In genomic region chr13:51619614-51620013, GRCh38 we compare ENCODE assay signal across 10 cellular contexts. TPM values are rescaled to one million over a fixed set of nuclear protein-coding genes. Genes with fewer than 3 reads are reported as not detected.
DNase-seq lines count a peak whose midpoint lies in the region; ATAC-seq and TF ChIP-seq lines count a peak whose summit lies in the region.
"Had no signal": no experiment of that assay in that cellular context is flagged by ENCODE, and none has a peak within 500 bp of the region (broad histone marks: within the 10 kb centered on the region; RNA-seq: fewer than 3 reads in every experiment).

No MANE protein-coding gene starts in this region.

- H3K4me2 ChIP-seq in mesenchymal stem cell (ENCODE audit: low read length, poor library complexity, severe bottlenecking), result no peak overlapping the region

- H4K8ac ChIP-seq in mesenchymal stem cell (ENCODE audit: low read length), result no peak overlapping the region

- intact Hi-C loops in breast epithelium (cut with DNase I; ENCODE audit: low total_unique reads), result no loop called here

- no peaks in the 10 kb centered on the region for H3K9me3 ChIP-seq in HEK293 (ENCODE audit: control insufficient read depth, insufficient read depth, low read depth, low read length)
- no peaks in the 10 kb centered on the region for H3K9me3 ChIP-seq in breast epithelium
- no peaks in the 10 kb centered on the region for H3K9me3 ChIP-seq in mesenchymal stem cell (ENCODE audit: control insufficient read depth, low read length)
- H3K9me3 ChIP-seq: right lobe of liver had no signal

- peaks cover 4% of the 10 kb centered on the region for H3K9me3 Mint-ChIP-seq in glutamatergic neuron (ENCODE audit: unreplicated experiment)

- no peak overlapping the region for H2AK5ac ChIP-seq in mesenchymal stem cell (ENCODE audit: low read length, severe bottlenecking)

- POLR2A ChIA-PET in HEK293 (lab: Yijun Ruan, JAX), result no interaction called here

- H3K4me1 ChIP-seq in HEK293 (ENCODE audit: control insufficient read depth, insufficient read depth, low read length) (no peaks in the 10 kb centered on the region), breast epithelium (peaks cover 0 to 11% of the 10 kb centered on the region in 2 donors), mesenchymal stem cell (ENCODE audit: control insufficient read depth, insufficient read depth, low read depth, low read length) (peaks cover 6% of the 10 kb centered on the region)
- H3K4me1 ChIP-seq: right lobe of liver had no signal

- no peak for TF ChIP-seq POLR2A in breast epithelium (IDR thresholded peaks at IDR 0.05)

- no peak overlapping the region for H3K4me3 Mint-ChIP-seq in glutamatergic neuron (ENCODE audit: unreplicated experiment)

- peak; percentile 66 for DNase-seq in EL
- DNase-seq in breast epithelium (ENCODE audit: low spot score in 2 of 2), result no peak
- peak; percentile 59 for DNase-seq in mesenchymal stem cell
- DNase-seq in glutamatergic neuron, result no peak
- no peak for DNase-seq in activated naive CD4-positive, alpha-beta T cell treated with anti-CD3 and anti-CD28 coated beads, Interleukin-2, amount 50 U/mL, for 16 hours
- DNase-seq: NCI-H1436, right lobe of liver had no signal

- H3K27ac ChIP-seq in HEK293 (ENCODE audit: extremely low read depth, low read depth, low read length), result no peak overlapping the region
- peak overlapping the region; percentile 82 to 86 for H3K27ac ChIP-seq in breast epithelium
- H3K27ac ChIP-seq in mesenchymal stem cell (ENCODE audit: low read length, poor library complexity, severe bottlenecking), result no peak overlapping the region
- H3K27ac ChIP-seq: right lobe of liver had no signal

- no peak overlapping the region for H2BK12ac ChIP-seq in mesenchymal stem cell (ENCODE audit: low read length in 2 of 2)

- CTCF ChIA-PET in HEK293 (lab: Yijun Ruan, JAX), result interaction anchor here (0.7 kb wide), 1 partner anchor 1321 kb away, joined by 3 read pairs; no protein-coding TSS in a partner anchor

- H2BK15ac ChIP-seq in mesenchymal stem cell (ENCODE audit: low read depth, poor library complexity, severe bottlenecking), result no peak overlapping the region

- H3K27me3 ChIP-seq in breast epithelium (no peaks in the 10 kb centered on the region), mesenchymal stem cell (ENCODE audit: control insufficient read depth in 1 of 2, insufficient read depth in 1 of 2, low read length in 2 of 2) (no peaks in the 10 kb centered on the region)
- H3K27me3 ChIP-seq: right lobe of liver had no signal

- H3K23ac ChIP-seq in mesenchymal stem cell (ENCODE audit: low read length in 2 of 2), result no peak overlapping the region

- H2AFZ ChIP-seq in mesenchymal stem cell (ENCODE audit: low read depth, low read length), result no peak overlapping the region

- H3K4ac ChIP-seq in mesenchymal stem cell (ENCODE audit: low read depth in 1 of 2, low read length in 2 of 2), result no peak overlapping the region

- ATAC-seq in HG03342 (IDR thresholded peaks at IDR 0.05; ENCODE audit: unreplicated experiment) (no peak), GM21619 (IDR thresholded peaks at IDR 0.05; ENCODE audit: unreplicated experiment) (no peak)

- H3K4me3 ChIP-seq in HEK293 (ENCODE audit: low read depth, low read length) (no peak overlapping the region), breast epithelium (no peak overlapping the region), mesenchymal stem cell (ENCODE audit: insufficient read depth in 1 of 2, low read depth in 1 of 2, low read length in 2 of 2) (peak overlapping the region in 1 of 2 experiments; percentile 54)
- H3K4me3 ChIP-seq: right lobe of liver had no signal

- H3K36me3 ChIP-seq in HEK293 (ENCODE audit: control insufficient read depth in 2 of 2, insufficient read depth in 1 of 2, low read length in 2 of 2) (no peaks in the 10 kb centered on the region; a peak in 1 of 3 replicates), breast epithelium (no peaks in the 10 kb centered on the region), mesenchymal stem cell (ENCODE audit: control insufficient read depth in 1 of 2, insufficient read depth in 2 of 2, low read depth in 1 of 2, low read length in 2 of 2) (no peaks in the 10 kb centered on the region)
- H3K36me3 ChIP-seq: right lobe of liver had no signal

- 75% methylated on average over 1 of the region's 2 CpGs for WGBS in mesenchymal stem cell

- H3K9ac ChIP-seq in mesenchymal stem cell (ENCODE audit: low read length), result peak overlapping the region; percentile 89

- no peak overlapping the region for H3K27ac Mint-ChIP-seq in glutamatergic neuron (ENCODE audit: unreplicated experiment)

- H4K91ac ChIP-seq in mesenchymal stem cell (ENCODE audit: low read length), result no peak overlapping the region

- no peak overlapping the region for H3K14ac ChIP-seq in mesenchymal stem cell (ENCODE audit: low read length in 2 of 2)

- no peak overlapping the region for H3K18ac ChIP-seq in mesenchymal stem cell (ENCODE audit: low read depth in 1 of 2, low read length in 2 of 2)

- H2BK5ac ChIP-seq in mesenchymal stem cell (ENCODE audit: low read depth, low read length, poor library complexity, severe bottlenecking), result no peak overlapping the region

- peaks cover 35% of the 10 kb centered on the region for H3K4me1 Mint-ChIP-seq in glutamatergic neuron (ENCODE audit: low read depth, unreplicated experiment)

- no peak overlapping the region for H2BK120ac ChIP-seq in mesenchymal stem cell (ENCODE audit: low read depth, low read length)

- TF ChIP-seq CTCF in HEK293 (tag by site-specific recombination; IDR thresholded peaks at IDR 0.05) (no peak), breast epithelium (IDR thresholded peaks at IDR 0.05) (no peak), glutamatergic neuron (IDR thresholded peaks at IDR 0.05; ENCODE audit: partially characterized antibody, unreplicated experiment) (no peak)

- H3K36me3 Mint-ChIP-seq in glutamatergic neuron (ENCODE audit: unreplicated experiment), result no peaks in the 10 kb centered on the region

- peaks cover 20% of the 10 kb centered on the region for H3K79me1 ChIP-seq in mesenchymal stem cell (replicated peaks; ENCODE audit: low read length, poor library complexity, severe bottlenecking)

- peaks cover 2% of the 10 kb centered on the region for H3K27me3 Mint-ChIP-seq in glutamatergic neuron (ENCODE audit: unreplicated experiment)

TF ChIP-seq in HEK293, 187 proteins besides CTCF, POLR2A, EP300 and RAD21:
- TF ChIP-seq ZNF37A (tag by site-specific recombination; IDR thresholded peaks at IDR 0.05) (no peak), PRDM6 (tag by site-specific recombination; IDR thresholded peaks at IDR 0.05) (0 out of 2 replicates have a peak, but pooled peaks have one; percentile 18)

RNA-seq across cellular contexts. Expression of gene WDFY2, which starts 35.4 kb away (rescaled TPM):
- total RNA-seq in breast epithelium (10 to 100 TPM; 21.0 to 27.7 (median 21.4) TPM), glutamatergic neuron (ENCODE audit: unreplicated experiment) (43.0 TPM)
- 6.2 TPM for polyA plus RNA-seq in mesenchymal stem cell (2013, experiment 1 of 2)
- polyA plus RNA-seq in mesenchymal stem cell (2013, experiment 2 of 2), result 6.5 TPM

Comparison
In these comparisons a context has a peak if more than half of its experiments do, and no peak if none do; other contexts are left out.
1. DNase-seq: peak in EL (single experiment) and mesenchymal stem cell (single experiment); none in breast epithelium (0 of 2), glutamatergic neuron (single experiment) and activated naive CD4-positive, alpha-beta T cell treated with anti-CD3 and anti-CD28 coated beads, Interleukin-2, amount 50 U/mL, for 16 hours (single experiment).
2. H3K27ac ChIP-seq: peak in breast epithelium (2 of 2); none in HEK293 (single experiment) and mesenchymal stem cell (single experiment).